8 cellular contexts compared by ENCODE assay signal in the genomic region with DNA sequence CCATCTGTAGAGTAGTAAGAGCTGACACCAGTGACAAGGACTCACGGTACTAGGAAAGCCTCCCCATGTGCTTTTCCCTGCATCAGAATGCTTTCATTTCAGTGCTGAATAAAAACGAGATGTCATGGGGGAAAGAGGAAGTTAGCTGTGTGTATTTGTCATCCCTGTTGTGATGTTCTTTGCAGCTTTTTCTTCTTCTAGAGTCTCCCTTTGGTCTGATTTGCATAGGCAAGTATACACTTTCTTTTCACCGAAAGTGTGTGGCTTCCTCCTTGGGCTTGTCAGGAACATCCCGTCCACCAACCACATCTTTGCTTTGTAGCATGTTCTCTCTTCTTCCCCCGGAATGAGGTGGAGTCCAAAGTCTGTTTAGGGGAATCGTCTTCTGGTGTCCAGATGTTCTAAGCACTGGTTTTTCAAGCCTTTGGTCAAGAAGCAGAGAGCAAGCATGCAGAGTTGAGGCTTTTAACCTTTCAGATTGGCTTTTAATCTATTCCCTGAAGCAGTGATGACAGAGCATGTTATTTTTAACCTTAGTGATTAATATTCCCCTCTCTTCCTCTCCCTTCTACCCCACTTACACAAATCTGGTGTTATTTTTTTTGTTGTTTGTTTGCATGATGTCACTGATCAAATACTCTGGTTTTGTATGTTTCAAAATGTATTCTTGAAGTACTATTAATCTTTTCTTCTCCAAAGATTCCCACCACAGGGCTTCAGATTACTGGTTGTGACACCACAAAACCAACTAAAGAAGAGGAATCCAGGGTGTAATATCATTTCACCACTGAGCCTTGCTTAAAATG.
DNase-seq lines count a peak whose midpoint lies in the region; ATAC-seq and TF ChIP-seq lines count a peak whose summit lies in the region.

No MANE protein-coding gene starts in this region.

- H3K27me3 Mint-ChIP-seq in effector memory CD8-positive, alpha-beta T cell = peaks cover 35 to 51% of the 10 kb centered on the region in 2 donors

- no peak for TF ChIP-seq CTCF in sigmoid colon (IDR thresholded peaks at IDR 0.05)

- peak overlapping the region in 1 of 2 donors; percentile 2 for H3K27ac Mint-ChIP-seq in effector memory CD8-positive, alpha-beta T cell

- no peaks in the 10 kb centered on the region for H3K36me3 Mint-ChIP-seq in effector memory CD8-positive, alpha-beta T cell (ENCODE audit: insufficient read depth)

- H3K4me3 Mint-ChIP-seq in effector memory CD8-positive, alpha-beta T cell = peak overlapping the region; percentile 0 to 9

- peak; percentile 93 for ATAC-seq in HG02798 (IDR thresholded peaks at IDR 0.05; ENCODE audit: poor library complexity, unreplicated experiment)
- ATAC-seq in effector memory CD8-positive, alpha-beta T cell (replicated peaks) = peak; percentile 58

- peak; percentile 69 for DNase-seq in activated CD8-positive, alpha-beta memory T cell treated with anti-CD3 and anti-CD28 coated beads for 24 hours
- DNase-seq in activated CD8-positive, alpha-beta memory T cell treated with anti-CD3 and anti-CD28 coated beads, Interleukin-2, amount 50 U/mL, for 4 hours = no peak
- DNase-seq in OCI-M1 (lab: John Stamatoyannopoulos, UW) (peak; percentile 67), sigmoid colon (no peak), HuH-7 (ENCODE audit: low spot score) (no peak), DMS79 (lab: John Stamatoyannopoulos, UW) (no peak)
- DNase-seq in effector memory CD8-positive, alpha-beta T cell = no peak

- no peaks in the 10 kb centered on the region for H3K36me3 ChIP-seq in sigmoid colon

- H3K9me3 Mint-ChIP-seq in effector memory CD8-positive, alpha-beta T cell = no peaks in the 10 kb centered on the region

- H3K4me1 ChIP-seq in sigmoid colon = peaks cover 0 to 64% (median 55%) of the 10 kb centered on the region in 4 donors

- no peaks in the 10 kb centered on the region for H3K27me3 ChIP-seq in sigmoid colon

- no peaks in the 10 kb centered on the region for H3K9me3 ChIP-seq in sigmoid colon

- H3K4me1 Mint-ChIP-seq in effector memory CD8-positive, alpha-beta T cell (ENCODE audit: low read depth in 2 of 2) = peaks cover 6 to 9% of the 10 kb centered on the region in 2 donors

- H3K4me3 ChIP-seq in sigmoid colon = peak overlapping the region in 1 of 4 donors; percentile 14

- peak overlapping the region; percentile 52 to 84 (median 72) for H3K27ac ChIP-seq in sigmoid colon

- TF ChIP-seq EP300 in sigmoid colon (IDR thresholded peaks at IDR 0.05) = no peak

- WGBS in sigmoid colon, 2 donors = 24 to 52% methylated on average over 6 of the region's 6 CpGs

- intact Hi-C loops in sigmoid colon (cut with DNase I) = loop anchor here (2.0 kb wide), 1 partner anchor 42 kb away; no protein-coding TSS in a partner anchor

- TF ChIP-seq POLR2A in sigmoid colon (IDR thresholded peaks at IDR 0.05) = no peak

Comparison
In these comparisons a context has a peak if more than half of its experiments do, and no peak if none do; other contexts are left out.
1. DNase-seq: peak in activated CD8-positive, alpha-beta memory T cell treated with anti-CD3 and anti-CD28 coated beads for 24 hours (single experiment) and OCI-M1 (single experiment); none in activated CD8-positive, alpha-beta memory T cell treated with anti-CD3 and anti-CD28 coated beads, Interleukin-2, amount 50 U/mL, for 4 hours (single experiment), effector memory CD8-positive, alpha-beta T cell (0 of 3), sigmoid colon (single experiment), HuH-7 (single experiment) and DMS79 (single experiment).